ENCODE assay signal across 16 cellular contexts in the genomic region with DNA sequence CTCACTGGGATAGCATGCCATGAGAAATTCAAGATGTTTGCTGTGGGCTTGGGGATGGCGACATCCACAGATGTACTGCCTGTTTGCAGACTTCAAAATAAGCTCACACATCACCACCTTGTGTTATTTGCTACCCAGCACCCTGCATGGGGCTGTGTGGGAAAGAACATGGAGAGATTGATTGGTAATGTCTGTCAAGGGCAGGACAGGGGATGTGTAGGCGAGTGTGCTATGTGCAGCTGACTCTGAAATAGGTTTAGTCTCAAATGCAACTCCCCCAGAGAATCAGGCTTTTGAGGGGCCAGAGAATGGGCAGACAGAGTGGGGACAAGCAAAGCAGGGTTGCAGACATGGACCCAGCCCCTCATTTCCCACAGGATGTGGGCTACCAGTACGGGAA. TPM values are rescaled to one million over a fixed set of nuclear protein-coding genes. Genes with fewer than 3 reads are reported as not detected.
DNase-seq lines count a peak whose midpoint lies in the region; ATAC-seq and TF ChIP-seq lines count a peak whose summit lies in the region.
"Had no signal": no experiment of that assay in that cellular context is flagged by ENCODE, and none has a peak within 500 bp of the region (broad histone marks: within the 10 kb centered on the region; RNA-seq: fewer than 3 reads in every experiment).

No MANE protein-coding gene starts in this region.

- no peak overlapping the region for H3K27ac ChIP-seq in colonic mucosa

- H3K27me3 Mint-ChIP-seq in endothelial cell (ENCODE audit: unreplicated experiment): peaks cover 3% of the 10 kb centered on the region
- H3K27me3 Mint-ChIP-seq: CD4-positive, CD25-positive, alpha-beta regulatory T cell; CD8-positive, alpha-beta memory T cell had no signal

- in situ Hi-C loops in GM13977 (cut with MboI; ENCODE audit: low pct_unique_long_range_greater_than_20kb, low sequenced_read_pairs, unreplicated experiment): loop anchor here (25.0 kb wide), 1 partner anchor 252 kb away; no protein-coding TSS in a partner anchor

- no peak overlapping the region for H3K4me3 ChIP-seq in colonic mucosa
- H3K4me3 ChIP-seq: HAP-1 had no signal

- H3K27me3 ChIP-seq in colonic mucosa: no peaks in the 10 kb centered on the region
- H3K27me3 ChIP-seq: BE2C had no signal

- H3K27ac Mint-ChIP-seq in endothelial cell (ENCODE audit: unreplicated experiment): no peak overlapping the region

- TF ChIP-seq CTCF in GM13977 (IDR thresholded peaks at IDR 0.05; ENCODE audit: extremely low read depth, insufficient read depth, missing control alignments) (no peak), endothelial cell (IDR thresholded peaks at IDR 0.05; ENCODE audit: unreplicated experiment) (no peak), colonic mucosa (IDR thresholded peaks at IDR 0.05) (no peak)

- no peaks in the 10 kb centered on the region for H3K9me3 ChIP-seq in colonic mucosa
- H3K9me3 ChIP-seq: BE2C, HAP-1 had no signal

- no peaks in the 10 kb centered on the region for H3K4me1 ChIP-seq in colonic mucosa
- H3K4me1 ChIP-seq: BE2C, HAP-1 had no signal

- peak overlapping the region; percentile 59 for H3K4me3 Mint-ChIP-seq in endothelial cell (ENCODE audit: unreplicated experiment)
- H3K4me3 Mint-ChIP-seq: CD4-positive, CD25-positive, alpha-beta regulatory T cell; CD8-positive, alpha-beta memory T cell had no signal

- intact Hi-C loops in colonic mucosa (cut with DNase I): no loop called here

- DNase-seq in GM13977 (ENCODE audit: low spot score): peak; percentile 13
- DNase-seq in amniotic epithelial cell (ENCODE audit: low read depth): peak; percentile 17
- DNase-seq in endothelial cell (ENCODE audit: low spot score): no peak
- DNase-seq in NCI-H1930 (lab: John Stamatoyannopoulos, UW): no peak
- no peak for DNase-seq in colonic mucosa
- DNase-seq: BE2C; C1 segment of cervical spinal cord; CD4-positive, CD25-positive, alpha-beta regulatory T cell; CD8-positive, alpha-beta memory T cell; COR-L47; DMS 273 treated with DMSO at 0.1 percent for 48 hours; DMS53; IMR-90; KBM-7 had no signal

- H3K4me1 Mint-ChIP-seq in endothelial cell (ENCODE audit: unreplicated experiment): no peaks in the 10 kb centered on the region
- H3K4me1 Mint-ChIP-seq: CD4-positive, CD25-positive, alpha-beta regulatory T cell; CD8-positive, alpha-beta memory T cell had no signal

- no peaks in the 10 kb centered on the region for H3K9me3 Mint-ChIP-seq in endothelial cell (ENCODE audit: unreplicated experiment)
- H3K9me3 Mint-ChIP-seq: CD8-positive, alpha-beta memory T cell had no signal

- H3K36me3 Mint-ChIP-seq in endothelial cell (ENCODE audit: low read depth, unreplicated experiment): peaks cover 20% of the 10 kb centered on the region

- no peak for ATAC-seq in HG03342 (IDR thresholded peaks at IDR 0.05; ENCODE audit: unreplicated experiment)

- H3K9ac ChIP-seq in colonic mucosa (ENCODE audit: low read depth in 2 of 2, low read length in 2 of 2): no peak overlapping the region

- peaks cover 4% of the 10 kb centered on the region for H3K36me3 ChIP-seq in colonic mucosa

RNA-seq across cellular contexts. Expression of a gene that starts 24.8 kb away (rescaled TPM):
- total RNA-seq in endothelial cell (ENCODE audit: unreplicated experiment) (129 TPM), colonic mucosa (100 to 1,000 TPM in 1 of 2 donors, 10 to 100 TPM in 1; 93.0 to 131 TPM)

RNA-seq across cellular contexts. Expression of a gene that starts 35.4 kb away (rescaled TPM):
- total RNA-seq in endothelial cell (ENCODE audit: unreplicated experiment) (9.3 TPM), colonic mucosa (10 to 100 TPM; 41.1 to 55.4 TPM)
- total RNA-seq: CD4-positive, CD25-positive, alpha-beta regulatory T cell; IMR-90 had no signal

RNA-seq across cellular contexts. Expression of a gene that starts 37.8 kb away (rescaled TPM):
- total RNA-seq in endothelial cell (ENCODE audit: unreplicated experiment): 24.2 TPM
- 10 to 100 TPM; 17.8 to 26.5 TPM for total RNA-seq in colonic mucosa

RNA-seq across cellular contexts. Expression of a gene that starts 44.4 kb away (rescaled TPM):
- total RNA-seq in endothelial cell (ENCODE audit: unreplicated experiment) (87.4 TPM), colonic mucosa (10 to 100 TPM; 20.2 to 44.1 TPM)

Comparison
In these comparisons a context has a peak if more than half of its experiments do, and no peak if none do; other contexts are left out.
1. DNase-seq: peak in GM13977 (single experiment) and amniotic epithelial cell (single experiment); none in endothelial cell (single experiment), NCI-H1930 (0 of 2) and colonic mucosa (single experiment).